In genomic region chr13:26247608-26248007, GRCh38 we compare ENCODE assay signal across 1 cellular context.
TF ChIP-seq lines count a peak whose summit lies in the region.

No MANE protein-coding gene starts in this region.

TF ChIP-seq in K562, 482 proteins besides CTCF, POLR2A, EP300 and RAD21 (continued from another document and continues in another):
- TF ChIP-seq MITF (IDR thresholded peaks at IDR 0.05) = peak; percentile 82
- peak; percentile 84; the same call in 1 of the 2 replicates for TF ChIP-seq DPF2 (IDR thresholded peaks at IDR 0.05)
- peak; percentile 91; the same call in 1 of the 2 replicates for TF ChIP-seq ZNF589 (CRISPR knock-in tag; IDR thresholded peaks at IDR 0.05; ENCODE audit: low read depth)
- peak; percentile 85 for TF ChIP-seq TCF3 (CRISPR knock-in tag; IDR thresholded peaks at IDR 0.05)
- 0 out of 2 replicates have a peak, but pooled peaks have one; percentile 6 for TF ChIP-seq NFE2 (IDR thresholded peaks at IDR 0.05; ENCODE audit: low read depth)
- peak; percentile 55; the same call in 1 of the 2 replicates for TF ChIP-seq RNF2 (IDR thresholded peaks at IDR 0.05)
- no peak for TF ChIP-seq ZNF583 (CRISPR knock-in tag; IDR thresholded peaks at IDR 0.05)
- peak; percentile 75 for TF ChIP-seq ZNF584 (CRISPR knock-in tag; IDR thresholded peaks at IDR 0.05; ENCODE audit: low read depth)
- no peak for TF ChIP-seq SAP30 (IDR thresholded peaks at IDR 0.05; ENCODE audit: borderline replicate concordance, insufficient read depth, low read depth, low read length, poor library complexity, severe bottlenecking)
- TF ChIP-seq CLOCK (CRISPR knock-in tag; IDR thresholded peaks at IDR 0.05; ENCODE audit: borderline replicate concordance) = no peak
- TF ChIP-seq KDM5B (IDR thresholded peaks at IDR 0.05; ENCODE audit: insufficient replicate concordance, low read depth, low read length) = no peak
- no peak for TF ChIP-seq ATF1 (CRISPR knock-in tag; IDR thresholded peaks at IDR 0.05)
- peak; percentile 63 for TF ChIP-seq ATF1 (tag; IDR thresholded peaks at IDR 0.05)
- TF ChIP-seq, protein P1, sequence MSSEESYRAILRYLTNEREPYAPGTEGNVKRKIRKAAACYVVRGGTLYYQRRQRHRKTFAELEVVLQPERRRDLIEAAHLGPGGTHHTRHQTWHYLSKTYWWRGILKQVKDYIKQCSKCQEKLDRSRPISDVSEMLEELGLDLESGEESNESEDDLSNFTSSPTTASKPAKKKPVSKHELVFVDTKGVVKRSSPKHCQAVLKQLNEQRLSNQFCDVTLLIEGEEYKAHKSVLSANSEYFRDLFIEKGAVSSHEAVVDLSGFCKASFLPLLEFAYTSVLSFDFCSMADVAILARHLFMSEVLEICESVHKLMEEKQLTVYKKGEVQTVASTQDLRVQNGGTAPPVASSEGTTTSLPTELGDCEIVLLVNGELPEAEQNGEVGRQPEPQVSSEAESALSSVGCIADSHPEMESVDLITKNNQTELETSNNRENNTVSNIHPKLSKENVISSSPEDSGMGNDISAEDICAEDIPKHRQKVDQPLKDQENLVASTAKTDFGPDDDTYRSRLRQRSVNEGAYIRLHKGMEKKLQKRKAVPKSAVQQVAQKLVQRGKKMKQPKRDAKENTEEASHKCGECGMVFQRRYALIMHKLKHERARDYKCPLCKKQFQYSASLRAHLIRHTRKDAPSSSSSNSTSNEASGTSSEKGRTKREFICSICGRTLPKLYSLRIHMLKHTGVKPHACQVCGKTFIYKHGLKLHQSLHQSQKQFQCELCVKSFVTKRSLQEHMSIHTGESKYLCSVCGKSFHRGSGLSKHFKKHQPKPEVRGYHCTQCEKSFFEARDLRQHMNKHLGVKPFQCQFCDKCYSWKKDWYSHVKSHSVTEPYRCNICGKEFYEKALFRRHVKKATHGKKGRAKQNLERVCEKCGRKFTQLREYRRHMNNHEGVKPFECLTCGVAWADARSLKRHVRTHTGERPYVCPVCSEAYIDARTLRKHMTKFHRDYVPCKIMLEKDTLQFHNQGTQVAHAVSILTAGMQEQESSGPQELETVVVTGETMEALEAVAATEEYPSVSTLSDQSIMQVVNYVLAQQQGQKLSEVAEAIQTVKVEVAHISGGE (CRISPR knock-in tag; IDR thresholded peaks at IDR 0.05) = peak in 1 of 3 experiments; percentile 57; a peak in 1 of 6 replicates
- peak in 1 of 2 experiments; percentile 55; a peak in 1 of 4 replicates for TF ChIP-seq ZMIZ1 (IDR thresholded peaks at IDR 0.05; ENCODE audit: low read depth in 2 of 2, low read length in 2 of 2)
- TF ChIP-seq ZNF197 (CRISPR knock-in tag; IDR thresholded peaks at IDR 0.05; ENCODE audit: low read depth) = peak; percentile 88
- TF ChIP-seq ATF7 (IDR thresholded peaks at IDR 0.05) = peak; percentile 97
- peak; percentile 75 for TF ChIP-seq CCNT2 (IDR thresholded peaks at IDR 0.05; ENCODE audit: borderline replicate concordance, extremely low read depth, insufficient read length, low read depth, low read length)
- peak; percentile 92 for TF ChIP-seq ARID1B (IDR thresholded peaks at IDR 0.05)
- TF ChIP-seq RAD51 (IDR thresholded peaks at IDR 0.05; ENCODE audit: borderline replicate concordance, low read depth) = peak; percentile 70; the same call in 1 of the 2 replicates
- peak; percentile 94 for TF ChIP-seq L3MBTL2 (IDR thresholded peaks at IDR 0.05)
- TF ChIP-seq SMARCA4 (IDR thresholded peaks at IDR 0.05) = peak; percentile 85
- TF ChIP-seq PYGO2 (tag; IDR thresholded peaks at IDR 0.05) = no peak
- no peak for TF ChIP-seq ATF4 (CRISPR knock-in tag; IDR thresholded peaks at IDR 0.05)
- TF ChIP-seq NEUROD1 (IDR thresholded peaks at IDR 0.05; ENCODE audit: borderline replicate concordance, low read depth, low read length, partially characterized antibody) = peak; percentile 15
- TF ChIP-seq, protein P2, sequence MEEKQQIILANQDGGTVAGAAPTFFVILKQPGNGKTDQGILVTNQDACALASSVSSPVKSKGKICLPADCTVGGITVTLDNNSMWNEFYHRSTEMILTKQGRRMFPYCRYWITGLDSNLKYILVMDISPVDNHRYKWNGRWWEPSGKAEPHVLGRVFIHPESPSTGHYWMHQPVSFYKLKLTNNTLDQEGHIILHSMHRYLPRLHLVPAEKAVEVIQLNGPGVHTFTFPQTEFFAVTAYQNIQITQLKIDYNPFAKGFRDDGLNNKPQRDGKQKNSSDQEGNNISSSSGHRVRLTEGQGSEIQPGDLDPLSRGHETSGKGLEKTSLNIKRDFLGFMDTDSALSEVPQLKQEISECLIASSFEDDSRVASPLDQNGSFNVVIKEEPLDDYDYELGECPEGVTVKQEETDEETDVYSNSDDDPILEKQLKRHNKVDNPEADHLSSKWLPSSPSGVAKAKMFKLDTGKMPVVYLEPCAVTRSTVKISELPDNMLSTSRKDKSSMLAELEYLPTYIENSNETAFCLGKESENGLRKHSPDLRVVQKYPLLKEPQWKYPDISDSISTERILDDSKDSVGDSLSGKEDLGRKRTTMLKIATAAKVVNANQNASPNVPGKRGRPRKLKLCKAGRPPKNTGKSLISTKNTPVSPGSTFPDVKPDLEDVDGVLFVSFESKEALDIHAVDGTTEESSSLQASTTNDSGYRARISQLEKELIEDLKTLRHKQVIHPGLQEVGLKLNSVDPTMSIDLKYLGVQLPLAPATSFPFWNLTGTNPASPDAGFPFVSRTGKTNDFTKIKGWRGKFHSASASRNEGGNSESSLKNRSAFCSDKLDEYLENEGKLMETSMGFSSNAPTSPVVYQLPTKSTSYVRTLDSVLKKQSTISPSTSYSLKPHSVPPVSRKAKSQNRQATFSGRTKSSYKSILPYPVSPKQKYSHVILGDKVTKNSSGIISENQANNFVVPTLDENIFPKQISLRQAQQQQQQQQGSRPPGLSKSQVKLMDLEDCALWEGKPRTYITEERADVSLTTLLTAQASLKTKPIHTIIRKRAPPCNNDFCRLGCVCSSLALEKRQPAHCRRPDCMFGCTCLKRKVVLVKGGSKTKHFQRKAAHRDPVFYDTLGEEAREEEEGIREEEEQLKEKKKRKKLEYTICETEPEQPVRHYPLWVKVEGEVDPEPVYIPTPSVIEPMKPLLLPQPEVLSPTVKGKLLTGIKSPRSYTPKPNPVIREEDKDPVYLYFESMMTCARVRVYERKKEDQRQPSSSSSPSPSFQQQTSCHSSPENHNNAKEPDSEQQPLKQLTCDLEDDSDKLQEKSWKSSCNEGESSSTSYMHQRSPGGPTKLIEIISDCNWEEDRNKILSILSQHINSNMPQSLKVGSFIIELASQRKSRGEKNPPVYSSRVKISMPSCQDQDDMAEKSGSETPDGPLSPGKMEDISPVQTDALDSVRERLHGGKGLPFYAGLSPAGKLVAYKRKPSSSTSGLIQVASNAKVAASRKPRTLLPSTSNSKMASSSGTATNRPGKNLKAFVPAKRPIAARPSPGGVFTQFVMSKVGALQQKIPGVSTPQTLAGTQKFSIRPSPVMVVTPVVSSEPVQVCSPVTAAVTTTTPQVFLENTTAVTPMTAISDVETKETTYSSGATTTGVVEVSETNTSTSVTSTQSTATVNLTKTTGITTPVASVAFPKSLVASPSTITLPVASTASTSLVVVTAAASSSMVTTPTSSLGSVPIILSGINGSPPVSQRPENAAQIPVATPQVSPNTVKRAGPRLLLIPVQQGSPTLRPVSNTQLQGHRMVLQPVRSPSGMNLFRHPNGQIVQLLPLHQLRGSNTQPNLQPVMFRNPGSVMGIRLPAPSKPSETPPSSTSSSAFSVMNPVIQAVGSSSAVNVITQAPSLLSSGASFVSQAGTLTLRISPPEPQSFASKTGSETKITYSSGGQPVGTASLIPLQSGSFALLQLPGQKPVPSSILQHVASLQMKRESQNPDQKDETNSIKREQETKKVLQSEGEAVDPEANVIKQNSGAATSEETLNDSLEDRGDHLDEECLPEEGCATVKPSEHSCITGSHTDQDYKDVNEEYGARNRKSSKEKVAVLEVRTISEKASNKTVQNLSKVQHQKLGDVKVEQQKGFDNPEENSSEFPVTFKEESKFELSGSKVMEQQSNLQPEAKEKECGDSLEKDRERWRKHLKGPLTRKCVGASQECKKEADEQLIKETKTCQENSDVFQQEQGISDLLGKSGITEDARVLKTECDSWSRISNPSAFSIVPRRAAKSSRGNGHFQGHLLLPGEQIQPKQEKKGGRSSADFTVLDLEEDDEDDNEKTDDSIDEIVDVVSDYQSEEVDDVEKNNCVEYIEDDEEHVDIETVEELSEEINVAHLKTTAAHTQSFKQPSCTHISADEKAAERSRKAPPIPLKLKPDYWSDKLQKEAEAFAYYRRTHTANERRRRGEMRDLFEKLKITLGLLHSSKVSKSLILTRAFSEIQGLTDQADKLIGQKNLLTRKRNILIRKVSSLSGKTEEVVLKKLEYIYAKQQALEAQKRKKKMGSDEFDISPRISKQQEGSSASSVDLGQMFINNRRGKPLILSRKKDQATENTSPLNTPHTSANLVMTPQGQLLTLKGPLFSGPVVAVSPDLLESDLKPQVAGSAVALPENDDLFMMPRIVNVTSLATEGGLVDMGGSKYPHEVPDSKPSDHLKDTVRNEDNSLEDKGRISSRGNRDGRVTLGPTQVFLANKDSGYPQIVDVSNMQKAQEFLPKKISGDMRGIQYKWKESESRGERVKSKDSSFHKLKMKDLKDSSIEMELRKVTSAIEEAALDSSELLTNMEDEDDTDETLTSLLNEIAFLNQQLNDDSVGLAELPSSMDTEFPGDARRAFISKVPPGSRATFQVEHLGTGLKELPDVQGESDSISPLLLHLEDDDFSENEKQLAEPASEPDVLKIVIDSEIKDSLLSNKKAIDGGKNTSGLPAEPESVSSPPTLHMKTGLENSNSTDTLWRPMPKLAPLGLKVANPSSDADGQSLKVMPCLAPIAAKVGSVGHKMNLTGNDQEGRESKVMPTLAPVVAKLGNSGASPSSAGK (IDR thresholded peaks at IDR 0.05) = peak; percentile 76
- TF ChIP-seq USF1 (CRISPR knock-in tag; IDR thresholded peaks at IDR 0.05) = peak; percentile 74
- TF ChIP-seq NR2F6 (CRISPR knock-in tag; IDR thresholded peaks at IDR 0.05) = no peak
- TF ChIP-seq, protein P3, sequence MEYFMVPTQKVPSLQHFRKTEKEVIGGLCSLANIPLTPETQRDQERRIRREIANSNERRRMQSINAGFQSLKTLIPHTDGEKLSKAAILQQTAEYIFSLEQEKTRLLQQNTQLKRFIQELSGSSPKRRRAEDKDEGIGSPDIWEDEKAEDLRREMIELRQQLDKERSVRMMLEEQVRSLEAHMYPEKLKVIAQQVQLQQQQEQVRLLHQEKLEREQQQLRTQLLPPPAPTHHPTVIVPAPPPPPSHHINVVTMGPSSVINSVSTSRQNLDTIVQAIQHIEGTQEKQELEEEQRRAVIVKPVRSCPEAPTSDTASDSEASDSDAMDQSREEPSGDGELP (CRISPR knock-in tag; IDR thresholded peaks at IDR 0.05; ENCODE audit: borderline replicate concordance) = peak; percentile 85
- TF ChIP-seq ZFP36 (IDR thresholded peaks at IDR 0.05; ENCODE audit: low read depth, low read length, partially characterized antibody) = no peak
